In the genomic region with DNA sequence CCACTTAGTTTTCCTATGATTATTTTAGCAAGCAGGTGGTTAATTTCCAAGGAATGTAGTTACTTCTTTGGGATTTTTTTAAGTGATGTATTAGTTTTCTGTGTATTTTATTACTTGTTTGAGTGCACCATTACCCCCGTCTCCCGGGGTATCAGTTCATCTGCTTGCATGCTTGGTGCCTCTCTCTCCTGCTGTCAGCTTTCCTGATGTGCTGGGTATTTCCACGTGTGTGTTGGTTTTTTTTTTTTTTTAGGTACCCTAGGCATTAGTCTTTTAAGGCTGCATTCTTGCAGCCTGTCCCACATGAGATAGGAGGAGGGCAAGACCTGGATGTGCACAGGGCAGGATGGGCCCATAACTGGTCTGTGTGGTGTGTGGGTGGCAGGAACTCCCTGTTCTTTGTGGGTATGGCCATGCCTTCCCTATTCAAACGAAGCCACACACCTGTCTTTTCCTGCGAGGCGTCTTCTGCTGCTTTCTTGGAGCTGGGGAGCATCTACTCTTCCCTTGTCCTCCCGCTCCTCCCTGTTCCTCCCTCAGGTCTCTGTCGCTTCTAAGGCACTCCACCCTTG, we compare ENCODE assay signal across 1 cellular context.
TF ChIP-seq lines count a peak whose summit lies in the region.

No MANE protein-coding gene starts in this region.

TF ChIP-seq in IMR-90, 13 proteins besides CTCF, POLR2A, EP300 and RAD21 (continued from another document):
- TF ChIP-seq BHLHE40 (IDR thresholded peaks at IDR 0.05; ENCODE audit: low read depth, low read length) (no peak), ELK1 (IDR thresholded peaks at IDR 0.05; ENCODE audit: borderline replicate concordance, low read depth, low read length) (no peak), MAZ (IDR thresholded peaks at IDR 0.05; ENCODE audit: borderline replicate concordance, low read depth, low read length) (no peak), CEBPB (IDR thresholded peaks at IDR 0.05; ENCODE audit: low read depth, low read length) (no peak), CHD1 (IDR thresholded peaks at IDR 0.05; ENCODE audit: low read depth, low read length) (no peak), USF2 (IDR thresholded peaks at IDR 0.05; ENCODE audit: low read depth, low read length) (no peak), FOS (IDR thresholded peaks at IDR 0.05; ENCODE audit: low read depth, low read length) (no peak), SMC3 (IDR thresholded peaks at IDR 0.05; ENCODE audit: low read depth, low read length) (no peak), RCOR1 (IDR thresholded peaks at IDR 0.05; ENCODE audit: insufficient replicate concordance, low read length) (no peak), MXI1 (IDR thresholded peaks at IDR 0.05; ENCODE audit: borderline replicate concordance, low read depth, low read length) (no peak), NFE2L2 (IDR thresholded peaks at IDR 0.05; ENCODE audit: low read depth, low read length) (no peak)
TF ChIP-seq in IMR-90: peak in this region for 0.
